8 cellular contexts compared by ENCODE assay signal in the genomic region with DNA sequence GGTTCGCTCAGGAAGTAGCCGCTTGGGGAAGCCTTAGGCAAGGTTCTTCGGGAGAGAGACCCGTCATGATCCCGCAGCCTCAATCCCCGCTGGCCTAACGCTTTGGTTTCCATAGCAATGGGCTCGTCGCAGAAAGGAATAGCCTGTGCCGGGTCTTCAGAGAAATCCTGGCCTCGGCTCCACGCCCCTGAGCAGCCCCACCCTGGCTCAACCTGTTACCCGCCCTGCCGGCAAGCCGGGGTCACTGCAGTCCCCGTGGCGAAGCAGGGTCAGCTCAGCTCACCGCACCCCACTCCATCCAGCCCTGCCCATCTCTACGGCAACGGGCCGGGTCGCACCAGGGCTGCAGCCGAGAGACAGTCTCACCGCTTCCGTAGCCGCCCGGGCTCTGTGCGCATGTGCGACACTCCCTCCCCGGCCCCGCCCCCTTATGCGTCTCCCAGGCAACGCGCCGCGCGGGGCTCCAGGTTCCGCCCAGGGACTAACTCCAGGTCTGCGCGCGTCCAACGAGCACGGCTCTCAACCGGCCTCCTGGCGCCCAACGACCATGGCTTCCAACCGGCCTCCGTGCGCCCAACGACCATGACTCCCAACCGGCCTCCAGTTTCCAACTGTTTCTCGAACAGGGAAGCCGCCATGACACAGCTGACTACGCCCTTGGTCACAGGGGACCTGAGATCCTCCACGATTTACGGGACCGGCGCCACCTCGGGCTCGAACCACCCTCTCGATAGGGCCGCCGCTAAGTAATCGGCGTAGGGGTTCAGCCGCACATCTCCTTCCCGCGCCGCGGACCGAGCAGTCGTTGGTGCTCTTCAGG. TPM values are rescaled to one million over a fixed set of nuclear protein-coding genes. Genes with fewer than 3 reads are reported as not detected.
A peak's percentile ranks its signal among the peaks of the same experiment; 100 is the strongest.
DNase-seq lines count a peak whose midpoint lies in the region; ATAC-seq and TF ChIP-seq lines count a peak whose summit lies in the region.

A gene (minus strand): TSS at position 390 of the 820 bp plus-strand sequence. CDS start 3,872 bp downstream, outside the sequence.

- H2AFZ ChIP-seq in KMS-11 (ENCODE audit: low read depth) = peak within 1 kb of the TSS; percentile 98

- TSS peak; percentile 98 for BruUV-seq in Panc1 (replicated peaks; lab: Mats Ljungman, UMichigan)

- CTCF ChIA-PET in Panc1 (lab: Charles Lee) = interaction anchor here (1.2 kb wide), 1 partner anchor 33 kb away, joined by 3 read pairs; no protein-coding TSS in a partner anchor

- H3K9me3 Mint-ChIP-seq in activated T-cell treated with anti-CD3 and anti-CD28 coated beads, Interleukin-2, amount 50 U/mL, for 72 hours = no peaks in the 10 kb centered on the region

- peaks cover 21% of the 10 kb centered on the region for H3K4me1 Mint-ChIP-seq in activated T-cell treated with anti-CD3 and anti-CD28 coated beads, Interleukin-2, amount 50 U/mL, for 72 hours (ENCODE audit: low read depth)

- H3K27me3 Mint-ChIP-seq in activated T-cell treated with anti-CD3 and anti-CD28 coated beads, Interleukin-2, amount 50 U/mL, for 72 hours (ENCODE audit: low read depth) = peaks cover 10% of the 10 kb centered on the region

- H3K4me1 ChIP-seq in KMS-11 (ENCODE audit: low read depth, poor library complexity, severe bottlenecking) (peaks cover 16% of the 10 kb centered on the region), Panc1 (ENCODE audit: control insufficient read depth, insufficient read depth, low read length) (0 out of 2 replicates have a peak, but pooled peaks cover 2% of the 10 kb centered on the region), esophagus squamous epithelium (peaks cover 5 to 33% (median 10%) of the 10 kb centered on the region in 3 donors)

- no peaks in the 10 kb centered on the region for H3K79me2 ChIP-seq in KMS-11 (ENCODE audit: insufficient read depth, low read depth)

- H3K9me3 ChIP-seq in Panc1 (ENCODE audit: control insufficient read depth, insufficient read depth, low read depth, low read length) (no peaks in the 10 kb centered on the region), esophagus squamous epithelium (no peaks in the 10 kb centered on the region)

- TF ChIP-seq CTCF in KMS-11 (conservative IDR thresholded peaks at IDR 0.05; ENCODE audit: low read depth, low read length) (peak; percentile 28; the same call in 1 of the 2 replicates), Panc1 (IDR thresholded peaks at IDR 0.05) (no peak), esophagus squamous epithelium (IDR thresholded peaks at IDR 0.05) (peak in 4 of 6 experiments; percentile 40 to 61 (median 44))

- no peak within 1 kb of the TSS for H3K27ac ChIP-seq in KMS-11
- peak within 1 kb of the TSS; percentile 86 for H3K27ac ChIP-seq in Panc1 (ENCODE audit: low read length)
- peak within 1 kb of the TSS; percentile 62 to 69 (median 66) for H3K27ac ChIP-seq in esophagus squamous epithelium

- DNase-seq in DMS79 treated with DMSO at 0.1 percent for 48 hours (lab: John Stamatoyannopoulos, UW) = peak; percentile 61
- DNase-seq in Panc1 (ENCODE audit: low read depth, low spot score) = no peak
- peak; percentile 91 to 96 for DNase-seq in activated T-cell treated with anti-CD3 and anti-CD28 coated beads, Interleukin-2, amount 50 U/mL, for 72 hours
- peak; percentile 58 for DNase-seq in esophagus squamous epithelium (lab: John Stamatoyannopoulos, UW)
- DNase-seq in myocyte (ENCODE audit: low read depth) = peak; percentile 91
- DNase-seq in stimulated activated CD8-positive, alpha-beta memory T cell treated with anti-CD3 and anti-CD28 coated beads, Interleukin-7, amount 100 ng/mL, for 4 hours (ENCODE audit: low read depth in 2 of 2) = peak; percentile 84 to 88

- H3K27me3 ChIP-seq in KMS-11 (ENCODE audit: insufficient read depth, low read depth) = no peaks in the 10 kb centered on the region
- H3K27me3 ChIP-seq in Panc1 (ENCODE audit: control insufficient read depth, insufficient read depth, low read length) = no peaks in the 10 kb centered on the region
- no peaks in the 10 kb centered on the region for H3K27me3 ChIP-seq in esophagus squamous epithelium

- TF ChIP-seq POLR2A in esophagus squamous epithelium (IDR thresholded peaks at IDR 0.05) = peak in 3 of 4 donors; percentile 44 to 57 (median 53)

- peak within 1 kb of the TSS; percentile 96 to 98 for H3K4me3 Mint-ChIP-seq in activated T-cell treated with anti-CD3 and anti-CD28 coated beads, Interleukin-2, amount 50 U/mL, for 72 hours

- intact Hi-C loops in Panc1 (cut with micrococcal nuclease; ENCODE audit: unreplicated experiment) = no loop called here
- intact Hi-C loops in esophagus squamous epithelium (cut with DNase I) = no loop called here

- WGBS in esophagus squamous epithelium, 2 donors = 0% methylated on average over 20 to 40 of the region's 72 CpGs

- no peaks in the 10 kb centered on the region for H3K36me3 ChIP-seq in KMS-11 (ENCODE audit: insufficient read depth)
- H3K36me3 ChIP-seq in Panc1 (ENCODE audit: control insufficient read depth, insufficient read depth, low read length) = peaks cover 4% of the 10 kb centered on the region
- H3K36me3 ChIP-seq in esophagus squamous epithelium = peaks cover 0 to 19% (median 9%) of the 10 kb centered on the region in 3 donors

- ATAC-seq in GM21723 (IDR thresholded peaks at IDR 0.05; ENCODE audit: unreplicated experiment) (peak; percentile 83), Panc1 (peak; percentile 97)
- ATAC-seq in activated T-cell treated with anti-CD3 and anti-CD28 coated beads, Interleukin-2, amount 50 U/mL, for 72 hours (replicated peaks in 1 of 2) = peak; percentile 95 to 96

- H3K36me3 Mint-ChIP-seq in activated T-cell treated with anti-CD3 and anti-CD28 coated beads, Interleukin-2, amount 50 U/mL, for 72 hours (ENCODE audit: insufficient read depth in 2 of 2) = no peaks in the 10 kb centered on the region

- H3K9ac ChIP-seq in KMS-11 = peak within 1 kb of the TSS; percentile 31

- POLR2A ChIA-PET in Panc1 (lab: Charles Lee) = interaction anchor here (0.6 kb wide), 1 partner anchor 104 kb away, joined by 4 read pairs; no protein-coding TSS in a partner anchor

- peak within 1 kb of the TSS; percentile 50 for H3K4me2 ChIP-seq in KMS-11

- H3K27ac Mint-ChIP-seq in activated T-cell treated with anti-CD3 and anti-CD28 coated beads, Interleukin-2, amount 50 U/mL, for 72 hours = peak within 1 kb of the TSS; percentile 71

- H3K4me3 ChIP-seq in KMS-11 (IDR thresholded peaks at IDR 0.05; ENCODE audit: insufficient read depth, low read depth, low read length) (no peak within 1 kb of the TSS), Panc1 (ENCODE audit: low read depth in 2 of 2, low read length in 2 of 2) (peak within 1 kb of the TSS; percentile 77 to 81), esophagus squamous epithelium (peak within 1 kb of the TSS; percentile 48 to 87 (median 62))

- in situ Hi-C loops in Panc1 (cut with HindIII; ENCODE audit: low pct_unique_long_range_greater_than_20kb, low sequenced_read_pairs) = no loop called here

- H4K20me1 ChIP-seq in KMS-11 (ENCODE audit: insufficient read depth) = no peaks in the 10 kb centered on the region

RNA-seq across cellular contexts. Expression of the gene that starts here (rescaled TPM):
- 15.4 TPM for total RNA-seq in Panc1 (2021; ENCODE audit: unreplicated experiment)
- 10.4 TPM for polyA plus RNA-seq in Panc1 (2012; ENCODE audit: insufficient read length)
- 10 to 100 TPM in 1 of 2 donors, 1 to 10 TPM in 1; 9.7 to 14.3 TPM for total RNA-seq in activated T-cell treated with anti-CD3 and anti-CD28 coated beads, Interleukin-2, amount 50 U/mL, for 72 hours
- 10 to 100 TPM in 2 of 4 donors, 1 to 10 TPM in 2; 6.1 to 13.0 (median 8.6) TPM for total RNA-seq in esophagus squamous epithelium
- total RNA-seq in myocyte = 4.4 and 4.7 TPM in 2 replicates
- polyA plus RNA-seq in myocyte (2012) = 6.1 TPM
